17 cellular contexts compared by ENCODE assay signal in genomic region chr14:52026921-52027320, GRCh38. TPM values are rescaled to one million over a fixed set of nuclear protein-coding genes. Genes with fewer than 3 reads are reported as not detected.
A peak's percentile ranks its signal among the peaks of the same experiment; 100 is the strongest.
DNase-seq lines count a peak whose midpoint lies in the region; ATAC-seq and TF ChIP-seq lines count a peak whose summit lies in the region.
"Had no signal": no experiment of that assay in that cellular context is flagged by ENCODE, and none has a peak within 500 bp of the region (broad histone marks: within the 10 kb centered on the region; RNA-seq: fewer than 3 reads in every experiment).

No MANE protein-coding gene starts in this region.

- no peak overlapping the region for H2BK5ac ChIP-seq in mesenchymal stem cell (ENCODE audit: low read depth, low read length, poor library complexity, severe bottlenecking)

- H3K4ac ChIP-seq in mesenchymal stem cell (ENCODE audit: low read depth in 1 of 2, low read length in 2 of 2), result peak overlapping the region in 1 of 2 experiments; percentile 47

- no peak overlapping the region for H2AFZ ChIP-seq in mesenchymal stem cell (ENCODE audit: low read depth, low read length)
- H2AFZ ChIP-seq: GM23248 had no signal

- H3K9me3 ChIP-seq in heart left ventricle (no peaks in the 10 kb centered on the region), right atrium auricular region (no peaks in the 10 kb centered on the region), mesenchymal stem cell (ENCODE audit: control insufficient read depth, low read length) (no peaks in the 10 kb centered on the region), MG63 (no peaks in the 10 kb centered on the region)

- no peaks in the 10 kb centered on the region for H3K36me3 Mint-ChIP-seq in glutamatergic neuron (ENCODE audit: unreplicated experiment)
- H3K36me3 Mint-ChIP-seq: CD4-positive, CD25-positive, alpha-beta regulatory T cell had no signal

- peak in 1 of 5 donors; percentile 40 for DNase-seq in heart left ventricle
- DNase-seq in right atrium auricular region (ENCODE audit: low spot score), result no peak
- DNase-seq in dermis blood vessel endothelial cell, result peak; percentile 41
- DNase-seq in mesenchymal stem cell, result no peak
- peak; percentile 88 for DNase-seq in superior temporal gyrus (ENCODE audit: extremely low spot score)
- no peak for DNase-seq in MG63
- no peak for DNase-seq in NOMO-1 treated with dmso at 0.1 percent for 144 hours (lab: John Stamatoyannopoulos, UW; ENCODE audit: unreplicated experiment)
- no peak for DNase-seq in glutamatergic neuron
- DNase-seq: AML-193; Calu3; CD4-positive, CD25-positive, alpha-beta regulatory T cell; GM23248; NCI-H1417; NCI-H1930; NCI-H524 had no signal

- H2BK12ac ChIP-seq in mesenchymal stem cell (ENCODE audit: low read length in 2 of 2), result peak overlapping the region in 1 of 2 experiments; percentile 85

- H3K14ac ChIP-seq in mesenchymal stem cell (ENCODE audit: low read length in 2 of 2), result peak overlapping the region in 1 of 2 experiments; percentile 86

- peak overlapping the region in 1 of 2 experiments; percentile 95 for H3K23ac ChIP-seq in mesenchymal stem cell (ENCODE audit: low read length in 2 of 2)

- peaks cover 3% of the 10 kb centered on the region for H3K27me3 Mint-ChIP-seq in glutamatergic neuron (ENCODE audit: unreplicated experiment)

- no peak overlapping the region for H2AK5ac ChIP-seq in mesenchymal stem cell (ENCODE audit: low read length, severe bottlenecking)

- H2BK15ac ChIP-seq in mesenchymal stem cell (ENCODE audit: low read depth, poor library complexity, severe bottlenecking), result no peak overlapping the region

- H3K27me3 ChIP-seq in heart left ventricle, result no peaks in the 10 kb centered on the region
- no peaks in the 10 kb centered on the region for H3K27me3 ChIP-seq in right atrium auricular region
- no peaks in the 10 kb centered on the region for H3K27me3 ChIP-seq in mesenchymal stem cell (ENCODE audit: control insufficient read depth in 1 of 2, insufficient read depth in 1 of 2, low read length in 2 of 2)
- no peaks in the 10 kb centered on the region for H3K27me3 ChIP-seq in MG63

- no peaks in the 10 kb centered on the region for H3K79me1 ChIP-seq in mesenchymal stem cell (replicated peaks; ENCODE audit: low read length, poor library complexity, severe bottlenecking)

- H3K4me1 ChIP-seq in heart left ventricle, result peaks cover 15 to 80% (median 64%) of the 10 kb centered on the region in 12 donors
- H3K4me1 ChIP-seq in right atrium auricular region, result peaks cover 0 to 52% of the 10 kb centered on the region in 2 donors
- H3K4me1 ChIP-seq in mesenchymal stem cell (ENCODE audit: control insufficient read depth, insufficient read depth, low read depth, low read length), result peaks cover 4% of the 10 kb centered on the region

- peaks cover 0 to 46% (median 19%) of the 10 kb centered on the region in 9 donors for H3K36me3 ChIP-seq in heart left ventricle
- peaks cover 10% of the 10 kb centered on the region for H3K36me3 ChIP-seq in right atrium auricular region
- H3K36me3 ChIP-seq in mesenchymal stem cell (ENCODE audit: control insufficient read depth in 1 of 2, insufficient read depth in 2 of 2, low read depth in 1 of 2, low read length in 2 of 2), result peaks cover 2 to 23% of the 10 kb centered on the region in 2 experiments
- no peaks in the 10 kb centered on the region for H3K36me3 ChIP-seq in MG63

- H3K4me1 Mint-ChIP-seq in glutamatergic neuron (ENCODE audit: low read depth, unreplicated experiment), result peaks cover 12% of the 10 kb centered on the region

- H2BK120ac ChIP-seq in mesenchymal stem cell (ENCODE audit: low read depth, low read length), result no peak overlapping the region

- intact Hi-C loops in heart left ventricle (cut with DNase I), result no loop called here

- WGBS in heart left ventricle, 4 donors, result 54 to 61% (median 57%) methylated on average over 8 to 10 of the region's 10 CpGs
- WGBS in mesenchymal stem cell, result 97% methylated on average over 10 of the region's 10 CpGs

- peak overlapping the region; percentile 5 for H4K91ac ChIP-seq in mesenchymal stem cell (ENCODE audit: low read length)

- no peak overlapping the region for H3K4me3 Mint-ChIP-seq in glutamatergic neuron (ENCODE audit: unreplicated experiment)
- H3K4me3 Mint-ChIP-seq: CD4-positive, CD25-positive, alpha-beta regulatory T cell had no signal

- H3K27ac ChIP-seq in heart left ventricle (peak overlapping the region in 9 of 12 donors; percentile 6 to 76 (median 63)), right atrium auricular region (peak overlapping the region in 1 of 2 donors; percentile 69), mesenchymal stem cell (ENCODE audit: low read length, poor library complexity, severe bottlenecking) (no peak overlapping the region)
- H3K27ac ChIP-seq: GM23248, KMS-11 had no signal

- H4K8ac ChIP-seq in mesenchymal stem cell (ENCODE audit: low read length), result no peak overlapping the region

- peaks cover 6% of the 10 kb centered on the region for H3K9me3 Mint-ChIP-seq in glutamatergic neuron (ENCODE audit: unreplicated experiment)

- no peak overlapping the region for H3K9ac ChIP-seq in mesenchymal stem cell (ENCODE audit: low read length)
- H3K9ac ChIP-seq: GM23248, KMS-11 had no signal

- no peak overlapping the region for H3K27ac Mint-ChIP-seq in glutamatergic neuron (ENCODE audit: unreplicated experiment)
- H3K27ac Mint-ChIP-seq: CD4-positive, CD25-positive, alpha-beta regulatory T cell had no signal

- H3K4me3 ChIP-seq in heart left ventricle (no peak overlapping the region), right atrium auricular region (no peak overlapping the region), mesenchymal stem cell (ENCODE audit: insufficient read depth in 1 of 2, low read depth in 1 of 2, low read length in 2 of 2) (no peak overlapping the region), MG63 (no peak overlapping the region)
- H3K4me3 ChIP-seq: GM23248 had no signal

- peak in 1 of 4 donors; percentile 30 for ATAC-seq in heart left ventricle

- H3K4me2 ChIP-seq in mesenchymal stem cell (ENCODE audit: low read length, poor library complexity, severe bottlenecking), result no peak overlapping the region
- H3K4me2 ChIP-seq: KMS-11 had no signal

- H3K18ac ChIP-seq in mesenchymal stem cell (ENCODE audit: low read depth in 1 of 2, low read length in 2 of 2), result peak overlapping the region in 1 of 2 experiments; percentile 84

- no peak for TF ChIP-seq POLR2A in heart left ventricle (IDR thresholded peaks at IDR 0.05)

- TF ChIP-seq CTCF in heart left ventricle (IDR thresholded peaks at IDR 0.05) (no peak), right atrium auricular region (IDR thresholded peaks at IDR 0.05) (no peak), glutamatergic neuron (IDR thresholded peaks at IDR 0.05; ENCODE audit: partially characterized antibody, unreplicated experiment) (no peak)

RNA-seq across cellular contexts. Expression of gene RTRAF, which starts 37.6 kb away (rescaled TPM):
- 100 to 1,000 TPM in 7 of 9 donors, 10 to 100 TPM in 2; 72.9 to 260 (median 193) TPM for total RNA-seq in heart left ventricle
- polyA plus RNA-seq in heart left ventricle, result 100 to 1,000 TPM; 163 to 272 TPM
- 10 to 100 TPM; 75.4 to 80.7 TPM for total RNA-seq in right atrium auricular region
- 81.3 and 169 TPM in 2 replicates for total RNA-seq in dermis blood vessel endothelial cell
- 522 TPM for polyA plus RNA-seq in mesenchymal stem cell (2013, experiment 1 of 2)
- 530 TPM for polyA plus RNA-seq in mesenchymal stem cell (2013, experiment 2 of 2)
- 76.2 and 77.2 TPM in 2 replicates for total RNA-seq in MG63 (2014; rRNA removed; shearing (Covaris generic); ENCODE audit: low replicate concordance)
- total RNA-seq in glutamatergic neuron (ENCODE audit: unreplicated experiment), result 178 TPM

RNA-seq across cellular contexts. Expression of gene NID2, which starts 41.9 kb away (rescaled TPM):
- total RNA-seq in heart left ventricle, result 10 to 100 TPM; 32.0 to 77.4 (median 40.9) TPM
- polyA plus RNA-seq in heart left ventricle, result 10 to 100 TPM; 17.3 to 18.8 TPM
- 10 to 100 TPM; 23.0 to 41.2 TPM for total RNA-seq in right atrium auricular region
- 19.6 and 39.2 TPM in 2 replicates for total RNA-seq in dermis blood vessel endothelial cell
- 213 TPM for polyA plus RNA-seq in mesenchymal stem cell (2013, experiment 1 of 2)
- 208 TPM for polyA plus RNA-seq in mesenchymal stem cell (2013, experiment 2 of 2)
- total RNA-seq in MG63 (2014; rRNA removed; shearing (Covaris generic); ENCODE audit: low replicate concordance), result 2.3 and 4.6 TPM in 2 replicates
- total RNA-seq in glutamatergic neuron (ENCODE audit: unreplicated experiment), result 2.6 TPM
- total RNA-seq: A172; Calu3; CD4-positive, CD25-positive, alpha-beta regulatory T cell had no signal

Comparison
In these comparisons a context has a peak if more than half of its experiments do, and no peak if none do; other contexts are left out.
1. DNase-seq: peak in dermis blood vessel endothelial cell (single experiment) and superior temporal gyrus (single experiment); none in right atrium auricular region (single experiment), mesenchymal stem cell (single experiment), MG63 (single experiment), NOMO-1 treated with dmso at 0.1 percent for 144 hours (single experiment) and glutamatergic neuron (single experiment).